In genomic region chr12:110311903-110312302, GRCh38 we compare ENCODE assay signal across 19 cellular contexts. TPM values are rescaled to one million over a fixed set of nuclear protein-coding genes. Genes with fewer than 3 reads are reported as not detected.
DNase-seq lines count a peak whose midpoint lies in the region; ATAC-seq and TF ChIP-seq lines count a peak whose summit lies in the region.
"Had no signal": no experiment of that assay in that cellular context is flagged by ENCODE, and none has a peak within 500 bp of the region (broad histone marks: within the 10 kb centered on the region; RNA-seq: fewer than 3 reads in every experiment).

No MANE protein-coding gene starts in this region.

- H3K4me3 Mint-ChIP-seq in T-helper 2 cell treated with Interferon-gamma antibody and Interleukin-4, amounts not matched to agents 5 μg/mL and 100 μg/mL, for 36 hours, result no peak overlapping the region
- peak overlapping the region in 3 of 4 donors; percentile 23 to 48 (median 45) for H3K4me3 Mint-ChIP-seq in CD4-positive, CD25-positive, alpha-beta regulatory T cell
- no peak overlapping the region for H3K4me3 Mint-ChIP-seq in activated CD4-positive, alpha-beta memory T cell treated with anti-CD3 and anti-CD28 coated beads for 36 hours
- H3K4me3 Mint-ChIP-seq in type B pancreatic cell, result no peak overlapping the region

- no peak overlapping the region for H2BK5ac ChIP-seq in mesenchymal stem cell (ENCODE audit: low read depth, low read length, poor library complexity, severe bottlenecking)

- H2BK12ac ChIP-seq in mesenchymal stem cell (ENCODE audit: low read length in 2 of 2), result no peak overlapping the region

- no peak overlapping the region for H3K27ac ChIP-seq in CD4-positive, CD25-positive, alpha-beta regulatory T cell (ENCODE audit: insufficient read depth, low read length, poor library complexity, severe bottlenecking)
- H3K27ac ChIP-seq in mesenchymal stem cell (ENCODE audit: low read length, poor library complexity, severe bottlenecking), result no peak overlapping the region

- H2AFZ ChIP-seq in mesenchymal stem cell (ENCODE audit: low read depth, low read length), result no peak overlapping the region

- no peak for DNase-seq in T-helper 2 cell treated with Interferon-gamma antibody and Interleukin-4, amounts not matched to agents 5 μg/mL and 100 μg/mL, for 36 hours (ENCODE audit: low spot score)
- no peak for DNase-seq in T-helper 2 cell
- DNase-seq in CD4-positive, CD25-positive, alpha-beta regulatory T cell, result no peak
- no peak for DNase-seq in activated CD4-positive, alpha-beta memory T cell treated with anti-CD3 and anti-CD28 coated beads for 36 hours
- no peak for DNase-seq in mesenchymal stem cell
- DNase-seq in type B pancreatic cell (ENCODE audit: extremely low spot score, unreplicated experiment), result no peak
- DNase-seq in NCI-H2196 (lab: John Stamatoyannopoulos, UW; ENCODE audit: unreplicated experiment), result no peak
- DNase-seq in NCI-H2029 treated with DMSO at 0.1 percent for 48 hours (lab: John Stamatoyannopoulos, UW), result no peak
- DNase-seq: ACHN; aorta; GDM1; head of caudate nucleus; MG63; midbrain; NCI-H1930; NCI-H524; stimulated activated CD4-positive, alpha-beta T cell treated with anti-CD3 and anti-CD28 coated beads, Interleukin-4, amount 100 ng/mL, for 24 hours; upper lobe of left lung had no signal

- H3K36me3 Mint-ChIP-seq in T-helper 2 cell treated with Interferon-gamma antibody and Interleukin-4, amounts not matched to agents 5 μg/mL and 100 μg/mL, for 36 hours (ENCODE audit: low read depth), result peaks cover 55% of the 10 kb centered on the region
- peaks cover 29% of the 10 kb centered on the region for H3K36me3 Mint-ChIP-seq in CD4-positive, CD25-positive, alpha-beta regulatory T cell
- peaks cover 23% of the 10 kb centered on the region for H3K36me3 Mint-ChIP-seq in activated CD4-positive, alpha-beta memory T cell treated with anti-CD3 and anti-CD28 coated beads for 36 hours
- H3K36me3 Mint-ChIP-seq in type B pancreatic cell, result peaks cover 43% of the 10 kb centered on the region

- H3K18ac ChIP-seq in mesenchymal stem cell (ENCODE audit: low read depth in 1 of 2, low read length in 2 of 2), result no peak overlapping the region

- CTCF ChIA-PET in activated CD4-positive, alpha-beta memory T cell treated with anti-CD3 and anti-CD28 coated beads for 36 hours (lab: Charles Lee), result interaction anchor here (0.6 kb wide), 1 partner anchor 211 kb away, joined by 3 read pairs; no protein-coding TSS in a partner anchor

- no peak for ATAC-seq in CD4-positive, CD25-positive, alpha-beta regulatory T cell (ENCODE audit: low read depth in 2 of 2)

- peaks cover 10% of the 10 kb centered on the region for H3K36me3 ChIP-seq in CD4-positive, CD25-positive, alpha-beta regulatory T cell (ENCODE audit: control insufficient read depth, insufficient read depth, low read length)
- peaks cover 19 to 56% of the 10 kb centered on the region in 2 experiments for H3K36me3 ChIP-seq in mesenchymal stem cell (ENCODE audit: control insufficient read depth in 1 of 2, insufficient read depth in 2 of 2, low read depth in 1 of 2, low read length in 2 of 2)

- no peaks in the 10 kb centered on the region for H3K27me3 ChIP-seq in CD4-positive, CD25-positive, alpha-beta regulatory T cell (ENCODE audit: control insufficient read depth, insufficient read depth, low read length)
- H3K27me3 ChIP-seq in mesenchymal stem cell (ENCODE audit: control insufficient read depth in 1 of 2, insufficient read depth in 1 of 2, low read length in 2 of 2), result no peaks in the 10 kb centered on the region
- H3K27me3 ChIP-seq: esophagus muscularis mucosa, MG63, upper lobe of left lung had no signal

- H3K4me3 ChIP-seq in CD4-positive, CD25-positive, alpha-beta regulatory T cell (ENCODE audit: low read depth, low read length), result no peak overlapping the region
- no peak overlapping the region for H3K4me3 ChIP-seq in mesenchymal stem cell (ENCODE audit: insufficient read depth in 1 of 2, low read depth in 1 of 2, low read length in 2 of 2)
- H3K4me3 ChIP-seq: esophagus muscularis mucosa, MG63, upper lobe of left lung had no signal

- 96% methylated on average over 6 of the region's 6 CpGs for WGBS in mesenchymal stem cell

- peak overlapping the region; percentile 12 for H3K9ac ChIP-seq in mesenchymal stem cell (ENCODE audit: low read length)

- H3K27me3 Mint-ChIP-seq in T-helper 2 cell treated with Interferon-gamma antibody and Interleukin-4, amounts not matched to agents 5 μg/mL and 100 μg/mL, for 36 hours (ENCODE audit: low read depth), result no peaks in the 10 kb centered on the region
- H3K27me3 Mint-ChIP-seq in CD4-positive, CD25-positive, alpha-beta regulatory T cell, result no peaks in the 10 kb centered on the region
- H3K27me3 Mint-ChIP-seq in activated CD4-positive, alpha-beta memory T cell treated with anti-CD3 and anti-CD28 coated beads for 36 hours, result no peaks in the 10 kb centered on the region
- no peaks in the 10 kb centered on the region for H3K27me3 Mint-ChIP-seq in type B pancreatic cell

- H3K4me2 ChIP-seq in mesenchymal stem cell (ENCODE audit: low read length, poor library complexity, severe bottlenecking), result no peak overlapping the region

- TF ChIP-seq CTCF in type B pancreatic cell (conservative IDR thresholded peaks at IDR 0.05), result no peak

- intact Hi-C loops in activated CD4-positive, alpha-beta memory T cell treated with anti-CD3 and anti-CD28 coated beads for 36 hours (cut with micrococcal nuclease), result loop anchor here (10.0 kb wide), 1 partner anchor 263 kb away; no protein-coding TSS in a partner anchor

- H4K91ac ChIP-seq in mesenchymal stem cell (ENCODE audit: low read length), result no peak overlapping the region

- no peak overlapping the region for H2BK15ac ChIP-seq in mesenchymal stem cell (ENCODE audit: low read depth, poor library complexity, severe bottlenecking)

- H3K23ac ChIP-seq in mesenchymal stem cell (ENCODE audit: low read length in 2 of 2), result no peak overlapping the region

- no peak overlapping the region for H2BK120ac ChIP-seq in mesenchymal stem cell (ENCODE audit: low read depth, low read length)

- no peak overlapping the region for H3K14ac ChIP-seq in mesenchymal stem cell (ENCODE audit: low read length in 2 of 2)

- peaks cover 57% of the 10 kb centered on the region for H3K4me1 ChIP-seq in CD4-positive, CD25-positive, alpha-beta regulatory T cell (ENCODE audit: control insufficient read depth, insufficient read depth, low read length, poor library complexity, severe bottlenecking)
- H3K4me1 ChIP-seq in mesenchymal stem cell (ENCODE audit: control insufficient read depth, insufficient read depth, low read depth, low read length), result peaks cover 1% of the 10 kb centered on the region

- H4K8ac ChIP-seq in mesenchymal stem cell (ENCODE audit: low read length), result no peak overlapping the region

- no peaks in the 10 kb centered on the region for H3K9me3 Mint-ChIP-seq in T-helper 2 cell treated with Interferon-gamma antibody and Interleukin-4, amounts not matched to agents 5 μg/mL and 100 μg/mL, for 36 hours
- H3K9me3 Mint-ChIP-seq in CD4-positive, CD25-positive, alpha-beta regulatory T cell, result no peaks in the 10 kb centered on the region
- H3K9me3 Mint-ChIP-seq in activated CD4-positive, alpha-beta memory T cell treated with anti-CD3 and anti-CD28 coated beads for 36 hours, result no peaks in the 10 kb centered on the region
- H3K9me3 Mint-ChIP-seq in type B pancreatic cell, result peaks cover 8% of the 10 kb centered on the region

- peaks cover 59% of the 10 kb centered on the region for H3K4me1 Mint-ChIP-seq in T-helper 2 cell treated with Interferon-gamma antibody and Interleukin-4, amounts not matched to agents 5 μg/mL and 100 μg/mL, for 36 hours (ENCODE audit: low read depth)
- H3K4me1 Mint-ChIP-seq in CD4-positive, CD25-positive, alpha-beta regulatory T cell, result peaks cover 45 to 83% (median 62%) of the 10 kb centered on the region in 4 donors
- H3K4me1 Mint-ChIP-seq in activated CD4-positive, alpha-beta memory T cell treated with anti-CD3 and anti-CD28 coated beads for 36 hours (ENCODE audit: low read depth), result peaks cover 66% of the 10 kb centered on the region
- H3K4me1 Mint-ChIP-seq in type B pancreatic cell (ENCODE audit: unreplicated experiment), result peaks cover 22% of the 10 kb centered on the region

- H3K27ac Mint-ChIP-seq in T-helper 2 cell treated with Interferon-gamma antibody and Interleukin-4, amounts not matched to agents 5 μg/mL and 100 μg/mL, for 36 hours, result peak overlapping the region; percentile 11
- H3K27ac Mint-ChIP-seq in CD4-positive, CD25-positive, alpha-beta regulatory T cell, result peak overlapping the region in 2 of 3 donors; percentile 65 to 84
- peak overlapping the region; percentile 85 for H3K27ac Mint-ChIP-seq in activated CD4-positive, alpha-beta memory T cell treated with anti-CD3 and anti-CD28 coated beads for 36 hours
- H3K27ac Mint-ChIP-seq in type B pancreatic cell, result no peak overlapping the region

- H2AK5ac ChIP-seq in mesenchymal stem cell (ENCODE audit: low read length, severe bottlenecking), result no peak overlapping the region

- H3K4ac ChIP-seq in mesenchymal stem cell (ENCODE audit: low read depth in 1 of 2, low read length in 2 of 2), result no peak overlapping the region

- POLR2A ChIA-PET in activated CD4-positive, alpha-beta memory T cell treated with anti-CD3 and anti-CD28 coated beads for 36 hours (lab: Charles Lee), result interaction anchor here (1.8 kb wide), 1 partner anchor 31 kb away, joined by 5 read pairs; no protein-coding TSS in a partner anchor

- no peaks in the 10 kb centered on the region for H3K79me1 ChIP-seq in mesenchymal stem cell (replicated peaks; ENCODE audit: low read length, poor library complexity, severe bottlenecking)

- H3K9me3 ChIP-seq in CD4-positive, CD25-positive, alpha-beta regulatory T cell (ENCODE audit: control insufficient read depth in 2 of 2, low read length in 2 of 2), result no peaks in the 10 kb centered on the region
- H3K9me3 ChIP-seq in mesenchymal stem cell (ENCODE audit: control insufficient read depth, low read length), result no peaks in the 10 kb centered on the region
- H3K9me3 ChIP-seq: esophagus muscularis mucosa, MG63, upper lobe of left lung had no signal

RNA-seq across cellular contexts. Expression of gene ATP2A2, which starts 30.9 kb away (rescaled TPM):
- total RNA-seq in CD4-positive, CD25-positive, alpha-beta regulatory T cell, result 119 TPM
- polyA plus RNA-seq in CD4-positive, CD25-positive, alpha-beta regulatory T cell, result 1 to 10 TPM; 3.3 to 5.4 (median 4.2) TPM
- 100 to 1,000 TPM; 144 to 152 TPM for total RNA-seq in activated CD4-positive, alpha-beta memory T cell treated with anti-CD3 and anti-CD28 coated beads for 36 hours
- 155 TPM for polyA plus RNA-seq in mesenchymal stem cell (2013, experiment 1 of 2)
- polyA plus RNA-seq in mesenchymal stem cell (2013, experiment 2 of 2), result 150 TPM
- 163 and 203 TPM in 2 replicates for total RNA-seq in type B pancreatic cell (ENCODE audit: low replicate concordance)

Comparison
In these comparisons a context has a peak if more than half of its experiments do, and no peak if none do; other contexts are left out.
1. H3K4me3 Mint-ChIP-seq: peak in CD4-positive, CD25-positive, alpha-beta regulatory T cell (3 of 4); none in T-helper 2 cell treated with Interferon-gamma antibody and Interleukin-4, amounts not matched to agents 5 μg/mL and 100 μg/mL, for 36 hours (single experiment), activated CD4-positive, alpha-beta memory T cell treated with anti-CD3 and anti-CD28 coated beads for 36 hours (single experiment) and type B pancreatic cell (single experiment).